In the genomic region with DNA sequence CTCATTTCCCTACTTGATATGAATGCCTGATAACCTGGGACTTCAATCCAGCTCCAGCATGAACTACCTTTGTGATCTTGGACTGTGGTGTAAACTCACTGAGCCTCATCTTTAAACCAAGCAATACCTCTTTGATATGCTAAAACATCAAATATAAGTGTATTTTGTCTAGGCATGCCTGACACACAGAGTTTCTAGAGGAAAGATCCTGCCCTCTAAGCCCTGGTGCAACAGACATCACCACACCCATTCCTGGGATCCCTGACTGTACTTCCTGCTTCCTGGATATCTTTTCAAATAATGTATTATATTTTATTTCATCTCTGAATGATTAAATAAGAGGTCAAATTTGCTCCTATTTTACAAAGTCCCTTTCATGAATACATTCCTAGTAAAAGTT, we compare ENCODE assay signal across 23 cellular contexts. TPM values are rescaled to one million over a fixed set of nuclear protein-coding genes. Genes with fewer than 3 reads are reported as not detected.
DNase-seq lines count a peak whose midpoint lies in the region; ATAC-seq and TF ChIP-seq lines count a peak whose summit lies in the region.
"Had no signal": no experiment of that assay in that cellular context is flagged by ENCODE, and none has a peak within 500 bp of the region (broad histone marks: within the 10 kb centered on the region; RNA-seq: fewer than 3 reads in every experiment).

No MANE protein-coding gene starts in this region.

- H3K79me2 ChIP-seq in ACC112 (ENCODE audit: control insufficient read depth, insufficient read depth, low read length, unreplicated experiment), result no peaks in the 10 kb centered on the region
- no peaks in the 10 kb centered on the region for H3K79me2 ChIP-seq in mammary epithelial cell (ENCODE audit: insufficient read depth, low read length)

- CTCF ChIA-PET in mammary epithelial cell (lab: Charles Lee; ENCODE audit: low non-redundant PET), result interaction anchor here (0.6 kb wide), 1 partner anchor 85 kb away, joined by 12 read pairs; no protein-coding TSS in a partner anchor

- no peaks in the 10 kb centered on the region for H4K20me1 ChIP-seq in mammary epithelial cell (ENCODE audit: insufficient read depth, low read length)
- H4K20me1 ChIP-seq: BLaER1 treated with 17β-estradiol and CSF1 and Interleukin-3, amounts not matched to agents 10 nM and 100 nM had no signal

- peak overlapping the region; percentile 46 for H2AFZ ChIP-seq in ACC112 (ENCODE audit: low read length, unreplicated experiment)
- peak overlapping the region; percentile 88 for H2AFZ ChIP-seq in mammary epithelial cell (ENCODE audit: low read depth, low read length)

- DNase-seq in HT1080 (ENCODE audit: low read depth) (peak; percentile 47), mammary epithelial cell (peak; percentile 72), iris pigment epithelial cell (ENCODE audit: low read depth) (peak; percentile 23), mesenteric fat pad (ENCODE audit: low spot score) (no peak), NCI-H2227 (lab: John Stamatoyannopoulos, UW; ENCODE audit: unreplicated experiment) (no peak), NCI-H82 treated with DMSO at 0.1 percent for 48 hours (lab: John Stamatoyannopoulos, UW; ENCODE audit: unreplicated experiment) (no peak)
- DNase-seq: activated CD8-positive, alpha-beta T cell treated with anti-CD3 and anti-CD28 coated beads for 36 hours; activated effector memory CD4-positive, alpha-beta T cell treated with anti-CD3 and anti-CD28 coated beads, Interleukin-2, amount 50 U/mL, for 16 hours; DND-41; erythroblast; MG63; naive thymus-derived CD4-positive, alpha-beta T cell; NCI-H2081; NCI-H446 treated with DMSO at 0.1 percent for 48 hours; occipital lobe; SJCRH30; stimulated activated CD4-positive, alpha-beta T cell treated with anti-CD3 and anti-CD28 coated beads, Interleukin-4, amount 100 ng/mL, for 1 hour had no signal

- no peaks in the 10 kb centered on the region for H3K36me3 ChIP-seq in ACC112 (ENCODE audit: insufficient read depth, low read length)
- H3K36me3 ChIP-seq in mammary epithelial cell (ENCODE audit: insufficient read depth, low read length), result no peaks in the 10 kb centered on the region
- H3K36me3 ChIP-seq: SJCRH30, vagina had no signal

- dilution Hi-C loops in mammary epithelial cell (cut with HindIII; ENCODE audit: low sequenced_read_pairs), result no loop called here

- H3K27me3 ChIP-seq in ACC112 (ENCODE audit: insufficient read depth, low read length), result no peaks in the 10 kb centered on the region
- no peaks in the 10 kb centered on the region for H3K27me3 ChIP-seq in mammary epithelial cell (ENCODE audit: insufficient read depth, low read length)
- H3K27me3 ChIP-seq: BLaER1 treated with 17β-estradiol and CSF1 and Interleukin-3, amounts not matched to agents 10 nM and 100 nM; MG63; SJCRH30; vagina had no signal

- in situ Hi-C loops in mammary epithelial cell (cut with MboI; ENCODE audit: low sequenced_read_pairs in 2 of 2), result no loop called here

- peak overlapping the region; percentile 75 for H3K27ac ChIP-seq in ACC112 (ENCODE audit: low read depth, low read length)
- peak overlapping the region; percentile 86 for H3K27ac ChIP-seq in mammary epithelial cell (ENCODE audit: insufficient read depth, low read depth, low read length)
- H3K27ac ChIP-seq: vagina had no signal

- peak overlapping the region; percentile 71 for H3K4me2 ChIP-seq in mammary epithelial cell (ENCODE audit: insufficient read depth, low read depth, low read length)

- no TSS peak for BruUV-seq in mammary epithelial cell (replicated peaks; lab: Mats Ljungman, UMichigan)

- no peak for TF ChIP-seq CTCF in mammary epithelial cell (conservative IDR thresholded peaks at IDR 0.05 in 1 of 2, IDR thresholded peaks at IDR 0.05 in 1 of 2; ENCODE audit: extremely low read depth in 1 of 2, insufficient read depth in 1 of 2, low read depth in 1 of 2, low read length in 2 of 2)

- no peak overlapping the region for H3K4me3 ChIP-seq in ACC112 (ENCODE audit: low read depth, low read length)
- no peak overlapping the region for H3K4me3 ChIP-seq in mammary epithelial cell (replicated peaks in 1 of 3; ENCODE audit: insufficient read depth in 1 of 3, low read depth in 2 of 3, low read length in 3 of 3)
- H3K4me3 ChIP-seq: BLaER1 treated with 17β-estradiol and CSF1 and Interleukin-3, amounts not matched to agents 10 nM and 100 nM; MG63; SJCRH30; vagina had no signal

- intact Hi-C loops in mammary epithelial cell (cut with micrococcal nuclease), result loop anchor here (2.0 kb wide), 3 partner anchors 34 to 80 kb away; no protein-coding TSS in a partner anchor

- H3K9me3 ChIP-seq in mammary epithelial cell (replicated peaks; ENCODE audit: insufficient read depth, low read length), result no peaks in the 10 kb centered on the region
- H3K9me3 ChIP-seq: SJCRH30, vagina had no signal

- H3K9ac ChIP-seq in mammary epithelial cell (ENCODE audit: insufficient read depth, low read length), result peak overlapping the region; percentile 32
- H3K9ac ChIP-seq: BLaER1 treated with 17β-estradiol and CSF1 and Interleukin-3, amounts not matched to agents 10 nM and 100 nM had no signal

- ATAC-seq in HG02759 (IDR thresholded peaks at IDR 0.05; ENCODE audit: unreplicated experiment), result no peak
- ATAC-seq: activated CD4-positive, CD25-positive, alpha-beta regulatory T cell treated with anti-CD3 and anti-CD28 coated beads, Interleukin-2, amount 50 U/mL, for 24 hours; activated CD8-positive, alpha-beta T cell treated with anti-CD3 and anti-CD28 coated beads for 36 hours; naive thymus-derived CD4-positive, alpha-beta T cell; stimulated activated memory B cell treated with anti-CD40 and anti-IgM and Interleukin-4, amounts not matched to agents 10 μg/mL and 1 μg/mL and 100 μg/mL, for 72 hours had no signal

- H3K4me1 ChIP-seq in ACC112 (ENCODE audit: control insufficient read depth, insufficient read depth, low read length, unreplicated experiment), result peaks cover 22% of the 10 kb centered on the region
- H3K4me1 ChIP-seq in mammary epithelial cell (ENCODE audit: insufficient read depth, low read length), result peaks cover 32% of the 10 kb centered on the region

RNA-seq across cellular contexts. Expression of gene ANXA2R, which starts 55.8 kb away (rescaled TPM):
- 0.23 and 0.59 TPM in 2 replicates for total RNA-seq in HT1080 (2014; rRNA removed; shearing (Covaris generic))
- 0.15 and 0.24 TPM in 2 replicates for polyA plus RNA-seq in HT1080 (2015; cell fraction: cytosol; rRNA removed)
- polyA plus RNA-seq in HT1080 (2015; cell fraction: nucleus; rRNA removed), result 0.78 and 1.9 TPM in 2 replicates
- total RNA-seq in mammary epithelial cell (1 to 10 TPM; 2.2 TPM), mesenteric fat pad (2.0 TPM)
- 0.07 TPM for polyA plus RNA-seq in mammary epithelial cell
- polyA minus RNA-seq in mammary epithelial cell, result not detected

Comparison
In these comparisons a context has a peak if more than half of its experiments do, and no peak if none do; other contexts are left out.
1. DNase-seq: peak in HT1080 (single experiment), mammary epithelial cell (single experiment) and iris pigment epithelial cell (single experiment); none in mesenteric fat pad (single experiment), NCI-H2227 (single experiment) and NCI-H82 treated with DMSO at 0.1 percent for 48 hours (single experiment).